24 cellular contexts compared by ENCODE assay signal in genomic region chr21:18289876-18290275, GRCh38. TPM values are rescaled to one million over a fixed set of nuclear protein-coding genes. Genes with fewer than 3 reads are reported as not detected.
"Had no signal": no experiment of that assay in that cellular context is flagged by ENCODE, and none has a peak within 500 bp of the region (broad histone marks: within the 10 kb centered on the region; RNA-seq: fewer than 3 reads in every experiment).

No MANE protein-coding gene starts in this region.

- H3K9me3 ChIP-seq: MG63, SJSA1 had no signal

- H3K36me3 ChIP-seq: MG63, SJSA1 had no signal

- H3K27ac ChIP-seq: SJSA1, SK-N-MC had no signal

- DNase-seq: Karpas-422, KG1, MG63, NCI-H1092, NCI-H1105 treated with DMSO at 0.1 percent for 48 hours, NCI-H1417 treated with DMSO at 0.1 percent for 48 hours, NCI-H146, NCI-H1694 treated with DMSO at 0.1 percent for 48 hours, NCI-H1930, NCI-H2081, NCI-H2107, NCI-H226, NCI-H446, NCI-H510A, NCI-H524 treated with DMSO at 0.1 percent for 48 hours, NCI-H82, Right ventricle myocardium superior, RPMI8226, SIG-M5 had no signal

- H3K4me3 ChIP-seq: MG63, SJSA1, SK-N-MC had no signal

- H3K4me1 ChIP-seq: SJSA1 had no signal

- FAIRE-seq: RCC 7860 had no signal

- H3K27me3 ChIP-seq: MG63, SJSA1 had no signal

RNA-seq across cellular contexts. Expression of gene CHODL, which starts 45.2 kb away (rescaled TPM):
- total RNA-seq: HT1080; Right ventricle myocardium superior; SJSA1; T-helper 1 cell treated with Interleukin-12 subunit alpha and Interleukin-12 subunit beta and Interleukin-4 antibody, amounts not matched to agents 30 ng/mL and 1 ng/mL, for 36 hours had no signal
